ENCODE assay signal across 1 cellular context in genomic region chr5:119070828-119071572, GRCh38.
A peak's percentile ranks its signal among the peaks of the same experiment; 100 is the strongest.
TF ChIP-seq lines count a peak whose summit lies in the region.

Gene DMXL1, plus strand, starts transcription at chr5:119071087. Its CDS starts 483 bp downstream, at chr5:119071570.

TF ChIP-seq in HepG2, 621 proteins besides CTCF, POLR2A, EP300 and RAD21 (continued from another document and continues in another):
- TF ChIP-seq MLXIP (CRISPR knock-in tag; IDR thresholded peaks at IDR 0.05; ENCODE audit: borderline replicate concordance) (0 out of 2 replicates have a peak, but pooled peaks have one; percentile 71), DPF2 (CRISPR knock-in tag; IDR thresholded peaks at IDR 0.05; ENCODE audit: borderline replicate concordance, low read depth) (no peak), ZNF513 (CRISPR knock-in tag; conservative IDR thresholded peaks at IDR 0.05) (no peak), GATAD1 (CRISPR knock-in tag; IDR thresholded peaks at IDR 0.05) (peak; percentile 79), ESRRA (CRISPR knock-in tag; IDR thresholded peaks at IDR 0.05; ENCODE audit: low read depth) (no peak), MATR3 (CRISPR knock-in tag; IDR thresholded peaks at IDR 0.05) (no peak), ZBTB34 (CRISPR knock-in tag; IDR thresholded peaks at IDR 0.05) (no peak), MIER3 (CRISPR knock-in tag; IDR thresholded peaks at IDR 0.05; ENCODE audit: borderline replicate concordance) (peak; percentile 62; the same call in 1 of the 2 replicates), POLR2AphosphoS5 (IDR thresholded peaks at IDR 0.05; ENCODE audit: low read depth, low read length) (peak; percentile 56), PHF21A (CRISPR knock-in tag; IDR thresholded peaks at IDR 0.05) (peak; percentile 64; the same call in 1 of the 2 replicates), DNMT1 (CRISPR knock-in tag; IDR thresholded peaks at IDR 0.05) (peak; percentile 23; the same call in 1 of the 2 replicates), KLF13 (CRISPR knock-in tag; IDR thresholded peaks at IDR 0.05) (no peak), MED8 (CRISPR knock-in tag; IDR thresholded peaks at IDR 0.05; ENCODE audit: insufficient replicate concordance) (peak; percentile 63), DDIT3 (CRISPR knock-in tag; IDR thresholded peaks at IDR 0.05) (no peak), TRIM22 (IDR thresholded peaks at IDR 0.05) (no peak), ZNF501 (CRISPR knock-in tag; IDR thresholded peaks at IDR 0.05) (peak; percentile 98), YEATS2 (CRISPR knock-in tag; IDR thresholded peaks at IDR 0.05; ENCODE audit: borderline replicate concordance) (peak; percentile 84; the same call in 1 of the 2 replicates), ZBTB40 (IDR thresholded peaks at IDR 0.05) (no peak), ZBTB40 (CRISPR knock-in tag; IDR thresholded peaks at IDR 0.05) (peak; percentile 60; the same call in 1 of the 2 replicates), ZBTB42 (CRISPR knock-in tag; IDR thresholded peaks at IDR 0.05) (0 out of 2 replicates have a peak, but pooled peaks have one; percentile 28), ZNF280B (CRISPR knock-in tag; IDR thresholded peaks at IDR 0.05; ENCODE audit: borderline replicate concordance) (no peak), MAF1 (CRISPR knock-in tag; IDR thresholded peaks at IDR 0.05; ENCODE audit: borderline replicate concordance) (no peak), MAX (IDR thresholded peaks at IDR 0.05) (peak; percentile 82), REST (IDR thresholded peaks at IDR 0.05; ENCODE audit: borderline replicate concordance in 1 of 2, low read depth in 1 of 2, low read length in 2 of 2) (0 out of 4 replicates have a peak, but pooled peaks of 1 of the 2 experiments have one; percentile 14), PTBP1 (IDR thresholded peaks at IDR 0.05; ENCODE audit: low read depth, low read length, poor library complexity, severe bottlenecking) (no peak), GABPA (IDR thresholded peaks at IDR 0.05; ENCODE audit: low read depth, low read length) (no peak), GABPA (CRISPR knock-in tag; IDR thresholded peaks at IDR 0.05; ENCODE audit: low read depth) (peak; percentile 3; the same call in 1 of the 2 replicates), ZBTB44 (CRISPR knock-in tag; IDR thresholded peaks at IDR 0.05) (no peak), ZSCAN9 (CRISPR knock-in tag; IDR thresholded peaks at IDR 0.05; ENCODE audit: borderline replicate concordance) (peak; percentile 8; the same call in 1 of the 2 replicates)
